33 cellular contexts compared by ENCODE assay signal in genomic region chr4:180589575-180589974, GRCh38.
"Had no signal": no experiment of that assay in that cellular context is flagged by ENCODE, and none has a peak within 500 bp of the region (broad histone marks: within the 10 kb centered on the region; RNA-seq: fewer than 3 reads in every experiment).

No MANE protein-coding gene starts in this region.

- H3K4me3 Mint-ChIP-seq: activated CD4-positive, alpha-beta memory T cell treated with anti-CD3 and anti-CD28 coated beads for 36 hours; activated CD4-positive, alpha-beta T cell treated with anti-CD3 and anti-CD28 coated beads for 36 hours; activated CD4-positive, alpha-beta T cell treated with anti-CD3 and anti-CD28 coated beads, Interleukin-2, amount 10 ng/mL, durations not matched to agents 24 days and 14 days; activated CD8-positive, alpha-beta memory T cell treated with anti-CD3 and anti-CD28 coated beads, Interleukin-2, amount 10 ng/mL, durations not matched to agents 7 days and 5 days; activated CD8-positive, alpha-beta T cell treated with anti-CD3 and anti-CD28 coated beads, Interleukin-2, amount 10 ng/mL, durations not matched to agents 7 days and 5 days; activated naive CD4-positive, alpha-beta T cell treated with anti-CD3 and anti-CD28 coated beads for 36 hours; activated naive CD4-positive, alpha-beta T cell treated with anti-CD3 and anti-CD28 coated beads, Interleukin-2, amount 50 U/mL, for 24 hours; activated naive CD8-positive, alpha-beta T cell treated with anti-CD3 and anti-CD28 coated beads for 36 hours; activated naive CD8-positive, alpha-beta T cell treated with anti-CD3 and anti-CD28 coated beads, Interleukin-2, amount 50 U/mL, for 24 hours; activated T-helper 1 cell treated with anti-CD3 and anti-CD28 coated beads, Interleukin-12 subunit alpha, Interleukin-12 subunit beta, Interleukin-2, Interleukin-4 antibody, amounts not matched to agents 30 ng/mL and 10 ng/mL and 1 ng/mL, durations not matched to agents 14 hours and 24 hours and 36 hours; T-helper 17 cell; T-helper 2 cell treated with Interferon-gamma antibody and Interleukin-4, amounts not matched to agents 5 μg/mL and 100 μg/mL, for 36 hours had no signal

- DNase-seq: activated CD4-positive, alpha-beta memory T cell treated with anti-CD3 and anti-CD28 coated beads for 36 hours; activated CD4-positive, alpha-beta T cell treated with anti-CD3 and anti-CD28 coated beads for 36 hours; activated CD4-positive, alpha-beta T cell treated with anti-CD3 and anti-CD28 coated beads, Interleukin-2, amount 10 ng/mL, durations not matched to agents 24 days and 14 days; activated CD4-positive, CD25-positive, alpha-beta regulatory T cell; activated CD4-positive, CD25-positive, alpha-beta regulatory T cell treated with anti-CD3 and anti-CD28 coated beads, Interleukin-2, amount 50 U/mL, for 72 hours; activated CD8-positive, alpha-beta memory T cell treated with anti-CD3 and anti-CD28 coated beads, Interleukin-2, amount 10 ng/mL, durations not matched to agents 7 days and 5 days; activated CD8-positive, alpha-beta memory T cell treated with anti-CD3 and anti-CD28 coated beads, Interleukin-2, amount 50 U/mL, for 4 hours; activated CD8-positive, alpha-beta T cell treated with anti-CD3 and anti-CD28 coated beads, Interleukin-2, amount 10 ng/mL, durations not matched to agents 7 days and 5 days; activated effector memory CD4-positive, alpha-beta T cell treated with anti-CD3 and anti-CD28 coated beads, Interleukin-2, amount 50 U/mL, for 16 hours; activated naive CD4-positive, alpha-beta T cell treated with anti-CD3 and anti-CD28 coated beads for 36 hours; activated naive CD8-positive, alpha-beta T cell treated with anti-CD3 and anti-CD28 coated beads for 36 hours; activated naive CD8-positive, alpha-beta T cell treated with anti-CD3 and anti-CD28 coated beads, Interleukin-2, amount 50 U/mL, for 24 hours; activated T-cell treated with anti-CD3 and anti-CD28 coated beads, Interleukin-2, amount 50 U/mL, for 1 hour; activated T-cell treated with anti-CD3 and anti-CD28 coated beads, Interleukin-2, amount 50 U/mL, for 48 hours; adrenal gland; amygdala; aorta; body of pancreas; caudate nucleus; colonic mucosa; effector CD8-positive, alpha-beta T cell; esophagus squamous epithelium; foreskin melanocyte; heart right ventricle; T-helper 17 cell; T1000; WERI-Rb-1 had no signal

- H3K27ac ChIP-seq: adrenal gland, body of pancreas, colonic mucosa, epithelial cell of prostate, esophagus squamous epithelium, gastroesophageal sphincter, heart right ventricle, WERI-Rb-1 had no signal

- H3K4me1 Mint-ChIP-seq: activated CD4-positive, alpha-beta T cell treated with anti-CD3 and anti-CD28 coated beads for 36 hours; activated CD4-positive, alpha-beta T cell treated with anti-CD3 and anti-CD28 coated beads, Interleukin-2, amount 10 ng/mL, durations not matched to agents 24 days and 14 days; activated CD8-positive, alpha-beta memory T cell treated with anti-CD3 and anti-CD28 coated beads, Interleukin-2, amount 10 ng/mL, durations not matched to agents 7 days and 5 days; activated naive CD4-positive, alpha-beta T cell treated with anti-CD3 and anti-CD28 coated beads, Interleukin-2, amount 50 U/mL, for 24 hours; activated naive CD8-positive, alpha-beta T cell treated with anti-CD3 and anti-CD28 coated beads, Interleukin-2, amount 50 U/mL, for 24 hours; T-helper 17 cell had no signal

- H3K27me3 Mint-ChIP-seq: activated CD4-positive, alpha-beta memory T cell treated with anti-CD3 and anti-CD28 coated beads for 36 hours; activated CD4-positive, alpha-beta T cell treated with anti-CD3 and anti-CD28 coated beads for 36 hours; activated CD4-positive, alpha-beta T cell treated with anti-CD3 and anti-CD28 coated beads, Interleukin-2, amount 10 ng/mL, durations not matched to agents 24 days and 14 days; activated CD8-positive, alpha-beta memory T cell treated with anti-CD3 and anti-CD28 coated beads, Interleukin-2, amount 10 ng/mL, durations not matched to agents 7 days and 5 days; activated naive CD4-positive, alpha-beta T cell treated with anti-CD3 and anti-CD28 coated beads, Interleukin-2, amount 50 U/mL, for 24 hours; activated naive CD8-positive, alpha-beta T cell treated with anti-CD3 and anti-CD28 coated beads for 36 hours; activated naive CD8-positive, alpha-beta T cell treated with anti-CD3 and anti-CD28 coated beads, Interleukin-2, amount 50 U/mL, for 24 hours; T-helper 17 cell had no signal

- H3K4me3 ChIP-seq: adrenal gland, body of pancreas, colonic mucosa, esophagus squamous epithelium, gastroesophageal sphincter, heart right ventricle had no signal

- H3K27ac Mint-ChIP-seq: activated CD4-positive, alpha-beta memory T cell treated with anti-CD3 and anti-CD28 coated beads for 36 hours; activated CD4-positive, alpha-beta T cell treated with anti-CD3 and anti-CD28 coated beads for 36 hours; activated CD4-positive, alpha-beta T cell treated with anti-CD3 and anti-CD28 coated beads, Interleukin-2, amount 10 ng/mL, durations not matched to agents 24 days and 14 days; activated CD8-positive, alpha-beta memory T cell treated with anti-CD3 and anti-CD28 coated beads, Interleukin-2, amount 10 ng/mL, durations not matched to agents 7 days and 5 days; activated CD8-positive, alpha-beta T cell treated with anti-CD3 and anti-CD28 coated beads, Interleukin-2, amount 10 ng/mL, durations not matched to agents 7 days and 5 days; activated naive CD4-positive, alpha-beta T cell treated with anti-CD3 and anti-CD28 coated beads for 36 hours; activated naive CD4-positive, alpha-beta T cell treated with anti-CD3 and anti-CD28 coated beads, Interleukin-2, amount 50 U/mL, for 24 hours; activated naive CD8-positive, alpha-beta T cell treated with anti-CD3 and anti-CD28 coated beads for 36 hours; activated naive CD8-positive, alpha-beta T cell treated with anti-CD3 and anti-CD28 coated beads, Interleukin-2, amount 50 U/mL, for 24 hours; activated T-helper 1 cell treated with anti-CD3 and anti-CD28 coated beads, Interleukin-12 subunit alpha, Interleukin-12 subunit beta, Interleukin-2, Interleukin-4 antibody, amounts not matched to agents 30 ng/mL and 10 ng/mL and 1 ng/mL, durations not matched to agents 14 hours and 24 hours and 36 hours; activated T-helper 2 cell treated with anti-CD3 and anti-CD28 coated beads, Interferon-gamma antibody, Interleukin-2, Interleukin-4, amounts not matched to agents 10 μg/mL and 5 μg/mL and 100 μg/mL, durations not matched to agents 14 hours and 24 hours and 36 hours; T-helper 17 cell; T-helper 2 cell treated with Interferon-gamma antibody and Interleukin-4, amounts not matched to agents 5 μg/mL and 100 μg/mL, for 36 hours had no signal

- H3K9me3 ChIP-seq: adrenal gland, body of pancreas, colonic mucosa, esophagus squamous epithelium, gastroesophageal sphincter, heart right ventricle had no signal

- H3K36me3 ChIP-seq: adrenal gland, colonic mucosa, esophagus squamous epithelium, gastroesophageal sphincter, heart right ventricle, WERI-Rb-1 had no signal

- H3K4me1 ChIP-seq: body of pancreas, colonic mucosa, esophagus squamous epithelium, gastroesophageal sphincter, heart right ventricle had no signal

- H3K36me3 Mint-ChIP-seq: activated CD4-positive, alpha-beta memory T cell treated with anti-CD3 and anti-CD28 coated beads for 36 hours; activated CD8-positive, alpha-beta memory T cell treated with anti-CD3 and anti-CD28 coated beads, Interleukin-2, amount 10 ng/mL, durations not matched to agents 7 days and 5 days; activated naive CD4-positive, alpha-beta T cell treated with anti-CD3 and anti-CD28 coated beads, Interleukin-2, amount 50 U/mL, for 24 hours; activated naive CD8-positive, alpha-beta T cell treated with anti-CD3 and anti-CD28 coated beads for 36 hours had no signal

- H3K9me3 Mint-ChIP-seq: activated CD4-positive, alpha-beta T cell treated with anti-CD3 and anti-CD28 coated beads, Interleukin-2, amount 10 ng/mL, durations not matched to agents 24 days and 14 days; activated naive CD4-positive, alpha-beta T cell treated with anti-CD3 and anti-CD28 coated beads, Interleukin-2, amount 50 U/mL, for 24 hours; activated naive CD8-positive, alpha-beta T cell treated with anti-CD3 and anti-CD28 coated beads for 36 hours; activated naive CD8-positive, alpha-beta T cell treated with anti-CD3 and anti-CD28 coated beads, Interleukin-2, amount 50 U/mL, for 24 hours; activated T-helper 1 cell treated with anti-CD3 and anti-CD28 coated beads, Interleukin-12 subunit alpha, Interleukin-12 subunit beta, Interleukin-2, Interleukin-4 antibody, amounts not matched to agents 30 ng/mL and 10 ng/mL and 1 ng/mL, durations not matched to agents 14 hours and 24 hours and 36 hours; activated T-helper 2 cell treated with anti-CD3 and anti-CD28 coated beads, Interferon-gamma antibody, Interleukin-2, Interleukin-4, amounts not matched to agents 10 μg/mL and 5 μg/mL and 100 μg/mL, durations not matched to agents 14 hours and 24 hours and 36 hours; T-helper 2 cell treated with Interferon-gamma antibody and Interleukin-4, amounts not matched to agents 5 μg/mL and 100 μg/mL, for 36 hours had no signal

- H3K27me3 ChIP-seq: adrenal gland, body of pancreas, colonic mucosa, esophagus squamous epithelium, gastroesophageal sphincter, heart right ventricle had no signal

- ATAC-seq: activated CD4-positive, alpha-beta T cell treated with anti-CD3 and anti-CD28 coated beads for 36 hours; activated CD8-positive, alpha-beta memory T cell treated with anti-CD3 and anti-CD28 coated beads, Interleukin-2, amount 10 ng/mL, durations not matched to agents 7 days and 5 days; activated CD8-positive, alpha-beta T cell treated with anti-CD3 and anti-CD28 coated beads, Interleukin-2, amount 10 ng/mL, durations not matched to agents 7 days and 5 days; activated naive CD8-positive, alpha-beta T cell treated with anti-CD3 and anti-CD28 coated beads, Interleukin-2, amount 50 U/mL, for 24 hours; body of pancreas; gastroesophageal sphincter; heart right ventricle; T-helper 17 cell had no signal
